ENCODE assay signal across 11 cellular contexts in genomic region chr4:7971881-7972500, GRCh38. TPM values are rescaled to one million over a fixed set of nuclear protein-coding genes. Genes with fewer than 3 reads are reported as not detected.
DNase-seq lines count a peak whose midpoint lies in the region; ATAC-seq and TF ChIP-seq lines count a peak whose summit lies in the region.
"Had no signal": no experiment of that assay in that cellular context is flagged by ENCODE, and none has a peak within 500 bp of the region (broad histone marks: within the 10 kb centered on the region; RNA-seq: fewer than 3 reads in every experiment).

No MANE protein-coding gene starts in this region.

- H3K9me3 ChIP-seq in Peyer's patch (no peaks in the 10 kb centered on the region), colonic mucosa (no peaks in the 10 kb centered on the region), neural progenitor cell (ENCODE audit: low read depth) (no peaks in the 10 kb centered on the region), left ventricle myocardium inferior (replicated peaks) (no peaks in the 10 kb centered on the region), right atrium auricular region (no peaks in the 10 kb centered on the region)

- H3K9me3 Mint-ChIP-seq in neural progenitor cell, result no peaks in the 10 kb centered on the region

- no peaks in the 10 kb centered on the region for H3K27me3 ChIP-seq in Peyer's patch
- H3K27me3 ChIP-seq in colonic mucosa, result no peaks in the 10 kb centered on the region
- no peaks in the 10 kb centered on the region for H3K27me3 ChIP-seq in neural progenitor cell
- H3K27me3 ChIP-seq in left ventricle myocardium inferior (ENCODE audit: low read depth), result no peaks in the 10 kb centered on the region
- no peaks in the 10 kb centered on the region for H3K27me3 ChIP-seq in right atrium auricular region

- H3K27ac ChIP-seq in Peyer's patch (peak overlapping the region; percentile 71 to 90 (median 72)), colonic mucosa (peak overlapping the region; percentile 93), neural progenitor cell (no peak overlapping the region), left ventricle myocardium inferior (replicated peaks) (no peak overlapping the region), right atrium auricular region (no peak overlapping the region)

- H2AFZ ChIP-seq in neural progenitor cell (replicated peaks), result no peak overlapping the region

- intact Hi-C loops in colonic mucosa (cut with DNase I), result no loop called here
- intact Hi-C loops in left ventricle myocardium inferior (cut with micrococcal nuclease), result no loop called here

- DNase-seq in EL, result peak; percentile 52
- DNase-seq in Peyer's patch, result no peak
- peak; percentile 54 for DNase-seq in colonic mucosa
- DNase-seq in neural progenitor cell (ENCODE audit: low spot score), result no peak
- DNase-seq in left ventricle myocardium inferior, result no peak
- no peak for DNase-seq in right atrium auricular region (ENCODE audit: low spot score)
- DNase-seq in cerebellar cortex (ENCODE audit: low spot score), result no peak
- DNase-seq: caudate nucleus; stimulated activated CD4-positive, alpha-beta T cell treated with anti-CD3 and anti-CD28 coated beads, Interleukin-12 subunit alpha, Interleukin-12 subunit beta, amount 100 ng/mL, for 4 hours; stimulated activated naive B cell treated with anti-CD40 and anti-IgM and Interleukin-4, amounts not matched to agents 10 μg/mL and 1 μg/mL and 100 μg/mL, for 72 hours had no signal

- H3K4me3 Mint-ChIP-seq in neural progenitor cell, result peak overlapping the region; percentile 8
- H3K4me3 Mint-ChIP-seq: stimulated activated naive B cell treated with anti-CD40 and anti-IgM and Interleukin-4, amounts not matched to agents 10 μg/mL and 1 μg/mL and 100 μg/mL, for 72 hours had no signal

- H3K36me3 Mint-ChIP-seq in neural progenitor cell, result no peaks in the 10 kb centered on the region

- peaks cover 11% of the 10 kb centered on the region for H3K27me3 Mint-ChIP-seq in neural progenitor cell (ENCODE audit: insufficient read depth, low read depth)

- H3K4me3 ChIP-seq in Peyer's patch (no peak overlapping the region), colonic mucosa (peak overlapping the region; percentile 4), neural progenitor cell (no peak overlapping the region), left ventricle myocardium inferior (no peak overlapping the region), right atrium auricular region (no peak overlapping the region)

- H3F3A ChIP-seq in neural progenitor cell (ENCODE audit: low read depth), result no peaks in the 10 kb centered on the region

- no peaks in the 10 kb centered on the region for H3K79me2 ChIP-seq in neural progenitor cell (ENCODE audit: low read depth)

- H3K27ac Mint-ChIP-seq in neural progenitor cell, result peak overlapping the region; percentile 38

- no peak for TF ChIP-seq POLR2A in Peyer's patch (IDR thresholded peaks at IDR 0.05)

- H3K4me1 Mint-ChIP-seq in neural progenitor cell, result peaks cover 29% of the 10 kb centered on the region

- H3K9ac ChIP-seq in colonic mucosa (ENCODE audit: low read depth in 2 of 2, low read length in 2 of 2), result peak overlapping the region; percentile 58 to 80
- no peak overlapping the region for H3K9ac ChIP-seq in neural progenitor cell

- no peak overlapping the region for H3K4me2 ChIP-seq in neural progenitor cell

- no peak for ATAC-seq in HG02642 (IDR thresholded peaks at IDR 0.05; ENCODE audit: poor library complexity, unreplicated experiment)
- ATAC-seq: stimulated activated naive B cell treated with anti-CD40 and anti-IgM and Interleukin-4, amounts not matched to agents 10 μg/mL and 1 μg/mL and 100 μg/mL, for 72 hours had no signal

- TF ChIP-seq CTCF in Peyer's patch (IDR thresholded peaks at IDR 0.05), result no peak
- no peak for TF ChIP-seq CTCF in colonic mucosa (IDR thresholded peaks at IDR 0.05)
- TF ChIP-seq CTCF in neural progenitor cell (IDR thresholded peaks at IDR 0.05), result no peak
- TF ChIP-seq CTCF in left ventricle myocardium inferior (IDR thresholded peaks at IDR 0.05; ENCODE audit: borderline replicate concordance), result no peak
- TF ChIP-seq CTCF in right atrium auricular region (IDR thresholded peaks at IDR 0.05), result no peak

- no peaks in the 10 kb centered on the region for H3K36me3 ChIP-seq in Peyer's patch
- no peaks in the 10 kb centered on the region for H3K36me3 ChIP-seq in colonic mucosa
- no peaks in the 10 kb centered on the region for H3K36me3 ChIP-seq in neural progenitor cell
- no peaks in the 10 kb centered on the region for H3K36me3 ChIP-seq in left ventricle myocardium inferior
- H3K36me3 ChIP-seq in right atrium auricular region, result no peaks in the 10 kb centered on the region

- no peaks in the 10 kb centered on the region for H4K20me1 ChIP-seq in neural progenitor cell (ENCODE audit: low read depth)

- H3K4me1 ChIP-seq in Peyer's patch (peaks cover 0 to 47% (median 6%) of the 10 kb centered on the region in 4 donors), colonic mucosa (peaks cover 20% of the 10 kb centered on the region), neural progenitor cell (peaks cover 2% of the 10 kb centered on the region), left ventricle myocardium inferior (peaks cover 55% of the 10 kb centered on the region), right atrium auricular region (peaks cover 0 to 42% of the 10 kb centered on the region in 2 donors)

RNA-seq across cellular contexts. Expression of gene AFAP1, which starts 32.3 kb away (rescaled TPM):
- 10 to 100 TPM; 15.8 to 42.9 (median 31.3) TPM for total RNA-seq in Peyer's patch
- 10 to 100 TPM; 29.7 to 43.9 TPM for total RNA-seq in colonic mucosa
- 6.7 and 8.2 TPM in 2 replicates for total RNA-seq in neural progenitor cell (ENCODE audit: low replicate concordance)
- total RNA-seq in left ventricle myocardium inferior, result 6.8 TPM
- 10 to 100 TPM; 16.2 to 27.2 TPM for total RNA-seq in right atrium auricular region

Comparison
In these comparisons a context has a peak if more than half of its experiments do, and no peak if none do; other contexts are left out.
1. DNase-seq: peak in EL (single experiment) and colonic mucosa (single experiment); none in Peyer's patch (0 of 3), neural progenitor cell (single experiment), left ventricle myocardium inferior (single experiment), right atrium auricular region (single experiment) and cerebellar cortex (single experiment).
2. H3K27ac ChIP-seq: peak in Peyer's patch (4 of 4) and colonic mucosa (single experiment); none in neural progenitor cell (single experiment), left ventricle myocardium inferior (single experiment) and right atrium auricular region (0 of 2).